ENCODE assay signal across 27 cellular contexts in genomic region chr19:30150626-30151025, GRCh38.
DNase-seq lines count a peak whose midpoint lies in the region; ATAC-seq and TF ChIP-seq lines count a peak whose summit lies in the region.
"Had no signal": no experiment of that assay in that cellular context is flagged by ENCODE, and none has a peak within 500 bp of the region (broad histone marks: within the 10 kb centered on the region; RNA-seq: fewer than 3 reads in every experiment).

No MANE protein-coding gene starts in this region.

- H3K9me3 ChIP-seq in Karpas-422 (ENCODE audit: low read length) (no peaks in the 10 kb centered on the region), spleen (no peaks in the 10 kb centered on the region)
- H3K9me3 ChIP-seq: BE2C had no signal

- CTCF ChIA-PET in activated CD4-positive, alpha-beta T cell treated with anti-CD3 and anti-CD28 coated beads for 36 hours (lab: Charles Lee), result no interaction called here

- H4K20me1 ChIP-seq in Karpas-422 (ENCODE audit: insufficient read depth, low read depth, low read length), result no peaks in the 10 kb centered on the region

- no peak overlapping the region for H3K4me3 Mint-ChIP-seq in activated CD4-positive, alpha-beta T cell treated with anti-CD3 and anti-CD28 coated beads for 36 hours
- H3K4me3 Mint-ChIP-seq in chondrocyte (ENCODE audit: unreplicated experiment), result no peak overlapping the region
- H3K4me3 Mint-ChIP-seq: CD14-positive monocyte, IgD-negative memory B cell had no signal

- H3K4me1 ChIP-seq in Karpas-422 (ENCODE audit: low read length), result peaks cover 51% of the 10 kb centered on the region
- peaks cover 0 to 6% (median 0%) of the 10 kb centered on the region in 6 donors for H3K4me1 ChIP-seq in spleen

- H2AFZ ChIP-seq in Karpas-422 (ENCODE audit: low read length), result peak overlapping the region; percentile 53; the same call in 1 of the 2 replicates

- DNase-seq in activated CD4-positive, alpha-beta T cell treated with anti-CD3 and anti-CD28 coated beads for 36 hours, result peak; percentile 16
- no peak for DNase-seq in activated CD4-positive, alpha-beta T cell treated with anti-CD3 and anti-CD28 coated beads, Interleukin-2, amount 50 U/mL, for 4 hours
- DNase-seq in Karpas-422 (no peak), chondrocyte (ENCODE audit: low spot score) (peak; percentile 50), spleen (peak; percentile 47), medulla oblongata (ENCODE audit: extremely low spot score) (no peak)
- no peak for DNase-seq in stimulated activated CD4-positive, alpha-beta T cell treated with anti-CD3 and anti-CD28 coated beads, Interleukin-1b, Interleukin-23, amount 100 ng/mL, for 48 hours
- DNase-seq: BE2C, Calu3, DND-41, NCI-H1092, NCI-H1436 treated with DMSO at 0.1 percent for 48 hours, NCI-H187 treated with DMSO at 0.1 percent for 48 hours, NCI-H446, NCI-H524 treated with DMSO at 0.1 percent for 48 hours, NCI-H82, SIG-M5 had no signal

- no peak for TF ChIP-seq CTCF in chondrocyte (IDR thresholded peaks at IDR 0.05)
- TF ChIP-seq CTCF in spleen (IDR thresholded peaks at IDR 0.05 in 8 of 11, conservative IDR thresholded peaks at IDR 0.05 in 3 of 11), result no peak

- intact Hi-C loops in activated CD4-positive, alpha-beta T cell treated with anti-CD3 and anti-CD28 coated beads for 36 hours (cut with DNase I, micrococcal nuclease), result no loop called here
- intact Hi-C loops in spleen (cut with DNase I; ENCODE audit: low total_unique reads), result no loop called here

- H3K36me3 Mint-ChIP-seq in activated CD4-positive, alpha-beta T cell treated with anti-CD3 and anti-CD28 coated beads for 36 hours (ENCODE audit: low read depth), result no peaks in the 10 kb centered on the region
- no peaks in the 10 kb centered on the region for H3K36me3 Mint-ChIP-seq in chondrocyte (ENCODE audit: low read depth)
- H3K36me3 Mint-ChIP-seq: CD14-positive monocyte, IgD-negative memory B cell had no signal

- H3K27ac ChIP-seq in Karpas-422 (ENCODE audit: low read length) (no peak overlapping the region), spleen (no peak overlapping the region)
- H3K27ac ChIP-seq: 22Rv1, HL-60, KMS-11, RWPE1, SK-N-MC had no signal

- POLR2A ChIA-PET in activated CD4-positive, alpha-beta T cell treated with anti-CD3 and anti-CD28 coated beads for 36 hours (lab: Charles Lee), result no interaction called here

- H3K79me2 ChIP-seq in Karpas-422 (ENCODE audit: low read length), result no peaks in the 10 kb centered on the region

- H3K4me3 ChIP-seq in Karpas-422 (ENCODE audit: low read length), result no peak overlapping the region
- H3K4me3 ChIP-seq in spleen, result no peak overlapping the region
- H3K4me3 ChIP-seq: SK-N-MC had no signal

- H3K27me3 ChIP-seq in Karpas-422 (ENCODE audit: low read length) (no peaks in the 10 kb centered on the region), spleen (replicated peaks in 1 of 7) (peaks cover 0 to 26% (median 0%) of the 10 kb centered on the region in 7 donors)
- H3K27me3 ChIP-seq: BE2C had no signal

- H3K4me2 ChIP-seq in Karpas-422 (ENCODE audit: low read depth, low read length, poor library complexity, severe bottlenecking), result no peak overlapping the region
- H3K4me2 ChIP-seq: KMS-11 had no signal

- H3K36me3 ChIP-seq in Karpas-422 (ENCODE audit: insufficient read depth, low read length) (no peaks in the 10 kb centered on the region), spleen (no peaks in the 10 kb centered on the region)
- H3K36me3 ChIP-seq: BE2C had no signal

- no peak overlapping the region for H3K9ac ChIP-seq in Karpas-422 (ENCODE audit: low read length)
- H3K9ac ChIP-seq: KMS-11 had no signal

- no peak for TF ChIP-seq POLR2A in spleen (IDR thresholded peaks at IDR 0.05)

- peak; percentile 53 for ATAC-seq in activated CD4-positive, alpha-beta T cell treated with anti-CD3 and anti-CD28 coated beads for 36 hours
- ATAC-seq in HG02588 (IDR thresholded peaks at IDR 0.05; ENCODE audit: unreplicated experiment), result no peak
- ATAC-seq: HCT116, Panc1 had no signal

- no peak overlapping the region for H3K27ac Mint-ChIP-seq in activated CD4-positive, alpha-beta T cell treated with anti-CD3 and anti-CD28 coated beads for 36 hours
- no peak overlapping the region for H3K27ac Mint-ChIP-seq in chondrocyte (ENCODE audit: unreplicated experiment)
- H3K27ac Mint-ChIP-seq: CD14-positive monocyte had no signal

- no peaks in the 10 kb centered on the region for H3K4me1 Mint-ChIP-seq in activated CD4-positive, alpha-beta T cell treated with anti-CD3 and anti-CD28 coated beads for 36 hours
- H3K4me1 Mint-ChIP-seq in chondrocyte (ENCODE audit: low read depth), result no peaks in the 10 kb centered on the region
- H3K4me1 Mint-ChIP-seq: CD14-positive monocyte had no signal

- H3K27me3 Mint-ChIP-seq in activated CD4-positive, alpha-beta T cell treated with anti-CD3 and anti-CD28 coated beads for 36 hours, result peaks cover 3% of the 10 kb centered on the region
- peaks cover 4% of the 10 kb centered on the region for H3K27me3 Mint-ChIP-seq in chondrocyte (ENCODE audit: low read depth)

- WGBS in spleen, 5 donors, result 60 to 80% (median 62%) methylated on average over 8 of the region's 8 CpGs

- H3K9me3 Mint-ChIP-seq in activated CD4-positive, alpha-beta T cell treated with anti-CD3 and anti-CD28 coated beads for 36 hours (ENCODE audit: low read depth), result no peaks in the 10 kb centered on the region
- H3K9me3 Mint-ChIP-seq in chondrocyte (ENCODE audit: low read depth), result no peaks in the 10 kb centered on the region
- H3K9me3 Mint-ChIP-seq: CD14-positive monocyte had no signal

- no peaks in the 10 kb centered on the region for H3K9me2 ChIP-seq in Karpas-422 (replicated peaks; ENCODE audit: insufficient read depth, low read length)

Comparison
In these comparisons a context has a peak if more than half of its experiments do, and no peak if none do; other contexts are left out.
1. DNase-seq: peak in activated CD4-positive, alpha-beta T cell treated with anti-CD3 and anti-CD28 coated beads for 36 hours (single experiment), chondrocyte (single experiment) and spleen (single experiment); none in activated CD4-positive, alpha-beta T cell treated with anti-CD3 and anti-CD28 coated beads, Interleukin-2, amount 50 U/mL, for 4 hours (0 of 2), Karpas-422 (single experiment), medulla oblongata (single experiment) and stimulated activated CD4-positive, alpha-beta T cell treated with anti-CD3 and anti-CD28 coated beads, Interleukin-1b, Interleukin-23, amount 100 ng/mL, for 48 hours (single experiment).